ENCODE assay signal across 8 cellular contexts in genomic region chr18:3177902-3178687, GRCh38. TPM values are rescaled to one million over a fixed set of nuclear protein-coding genes. Genes with fewer than 3 reads are reported as not detected.
DNase-seq lines count a peak whose midpoint lies in the region; ATAC-seq, FAIRE-seq and TF ChIP-seq lines count a peak whose summit lies in the region.

No MANE protein-coding gene starts in this region.

- in situ Hi-C loops in GM13976 (cut with MboI; ENCODE audit: low sequenced_read_pairs, unreplicated experiment) (no loop called here), GM12878 (cut with MboI) (no loop called here)

- no peaks in the 10 kb centered on the region for H4K20me1 ChIP-seq in GM12878 (ENCODE audit: control insufficient read depth, insufficient read depth)
- no peaks in the 10 kb centered on the region for H4K20me1 ChIP-seq in H9 (ENCODE audit: control insufficient read depth, insufficient read depth, insufficient read length)

- TF ChIP-seq CTCF in GM13976 (IDR thresholded peaks at IDR 0.05; ENCODE audit: borderline replicate concordance, control extremely low read depth, extremely low read depth, insufficient read depth, missing control alignments) (no peak), GM12878 (IDR thresholded peaks at IDR 0.05 in 2 of 3, conservative IDR thresholded peaks at IDR 0.05 in 1 of 3; ENCODE audit: control insufficient read depth in 2 of 3, extremely low read depth in 1 of 3, insufficient read depth in 1 of 3, low read depth in 3 of 3, low read length in 3 of 3) (no peak), neutrophil (IDR thresholded peaks at IDR 0.05) (no peak), H9 (conservative IDR thresholded peaks at IDR 0.05) (no peak), MCF 10A (IDR thresholded peaks at IDR 0.05; ENCODE audit: unreplicated experiment) (no peak)

- H3K36me3 Mint-ChIP-seq in IgD-negative memory B cell (peaks cover under 1% of the 10 kb centered on the region), H9 (ENCODE audit: insufficient read depth in 1 of 3, low read depth in 3 of 3) (no peaks in the 10 kb centered on the region), MCF 10A (ENCODE audit: insufficient read depth, unreplicated experiment) (no peaks in the 10 kb centered on the region)

- RAD21 ChIA-PET in GM12878 (lab: Charles Lee; ENCODE audit: unreplicated experiment) = interaction anchor here (0.9 to 3.1 kb wide), 7 partner anchors 15 to 73 kb away, joined by 3 to 22 read pairs (median 7); partner anchors contain the start of gene MYL12A

- no peak overlapping the region for H4K91ac ChIP-seq in H9 (ENCODE audit: insufficient read length, low read depth, low read length)

- peak; percentile 78 for DNase-seq in GM13976 (ENCODE audit: low spot score)
- DNase-seq in GM12878 (ENCODE audit: low read depth, low spot score) = peak; percentile 98
- no peak for DNase-seq in COR-L47 (lab: John Stamatoyannopoulos, UW)
- DNase-seq in H9 = no peak
- DNase-seq in MCF 10A (ENCODE audit: unreplicated experiment) = no peak

- H3K9me3 ChIP-seq in GM12878 (replicated peaks; ENCODE audit: control insufficient read depth, insufficient read depth, low read length) = no peaks in the 10 kb centered on the region
- H3K9me3 ChIP-seq in neutrophil = no peaks in the 10 kb centered on the region
- no peaks in the 10 kb centered on the region for H3K9me3 ChIP-seq in H9 (ENCODE audit: control insufficient read depth, low read depth, low read length)

- H3K56ac ChIP-seq in H9 (ENCODE audit: insufficient read length, low read depth, low read length) = no peak overlapping the region

- H3K4me1 Mint-ChIP-seq in IgD-negative memory B cell (peaks cover 17 to 19% (median 17%) of the 10 kb centered on the region in 3 donors), H9 (peaks cover 14 to 19% of the 10 kb centered on the region in 2 experiments), MCF 10A (ENCODE audit: insufficient read depth, unreplicated experiment) (no peaks in the 10 kb centered on the region)

- H3K23ac ChIP-seq in H9 (ENCODE audit: insufficient read length, low read depth, low read length) = no peak overlapping the region

- peaks cover 50% of the 10 kb centered on the region for H3K4me1 ChIP-seq in GM12878 (ENCODE audit: control insufficient read depth, insufficient read depth, low read length)
- H3K4me1 ChIP-seq in neutrophil (ENCODE audit: control insufficient read depth in 1 of 2, insufficient read depth in 1 of 2, low read depth in 1 of 2, low read length in 1 of 2) = peaks cover 10 to 12% of the 10 kb centered on the region in 2 experiments
- H3K4me1 ChIP-seq in H9 (ENCODE audit: insufficient read depth, low read length) = no peaks in the 10 kb centered on the region; the same call in 1 of the 2 replicates

- H3K79me2 ChIP-seq in GM12878 (ENCODE audit: control insufficient read depth, insufficient read depth, low read length) (no peaks in the 10 kb centered on the region), H9 (ENCODE audit: insufficient read depth, low read length) (no peaks in the 10 kb centered on the region)

- 0 out of 2 replicates have a peak overlapping the region, but pooled peaks have one; percentile 6 for H3K4me3 ChIP-seq in GM12878
- peak overlapping the region; percentile 18 to 32 for H3K4me3 ChIP-seq in neutrophil (ENCODE audit: low read depth in 1 of 2, low read length in 1 of 2)

- H4K5ac ChIP-seq in H9 (ENCODE audit: insufficient read length, low read depth, low read length) = no peak overlapping the region

- ATAC-seq in GM21526 (IDR thresholded peaks at IDR 0.05; ENCODE audit: low FRiP score, unreplicated experiment) (peak; percentile 73), GM12878 (peak; percentile 91)

- H3K27ac ChIP-seq in GM12878 (ENCODE audit: control insufficient read depth, insufficient read depth) (peak overlapping the region; percentile 97), neutrophil (peak overlapping the region; percentile 89), H9 (ENCODE audit: insufficient read length, low read depth, low read length) (no peak overlapping the region)

- H2BK5ac ChIP-seq in H9 (ENCODE audit: insufficient read length, low read length) = no peak overlapping the region

- H2BK12ac ChIP-seq in H9 (ENCODE audit: insufficient read length, low read depth, low read length) = no peak overlapping the region

- TF ChIP-seq POLR2A in GM12878 (IDR thresholded peaks at IDR 0.05; ENCODE audit: low read depth, low read length) = peak; percentile 78

- H3K9me3 Mint-ChIP-seq in IgD-negative memory B cell (no peaks in the 10 kb centered on the region), H9 (no peaks in the 10 kb centered on the region; a peak in 1 of 5 replicates), MCF 10A (ENCODE audit: unreplicated experiment) (no peaks in the 10 kb centered on the region)

- H3K27me3 ChIP-seq in GM12878 (replicated peaks in 1 of 2; ENCODE audit: control insufficient read depth in 2 of 2, insufficient read depth in 2 of 2, low read length in 1 of 2) = no peaks in the 10 kb centered on the region
- no peaks in the 10 kb centered on the region for H3K27me3 ChIP-seq in neutrophil
- H3K27me3 ChIP-seq in H9 (ENCODE audit: insufficient read depth, low read length) = no peaks in the 10 kb centered on the region

- SMC1A ChIA-PET in GM12878 (lab: Charles Lee; ENCODE audit: uncharacterized antibody, unreplicated experiment) = interaction anchor here (1.1 to 6.2 kb wide), 16 partner anchors 11 to 218 kb away, joined by 3 to 70 read pairs (median 6); partner anchors contain the start of gene MYL12A

- H3K27me3 Mint-ChIP-seq in IgD-negative memory B cell (no peaks in the 10 kb centered on the region), H9 (ENCODE audit: low read depth) (no peaks in the 10 kb centered on the region), MCF 10A (ENCODE audit: insufficient read depth, unreplicated experiment) (no peaks in the 10 kb centered on the region)

- H3K14ac ChIP-seq in H9 (ENCODE audit: insufficient read depth, low read length) = no peak overlapping the region

- H2BK20ac ChIP-seq in H9 (ENCODE audit: low read depth, low read length, poor library complexity, severe bottlenecking) = no peak overlapping the region

- H3K4me2 ChIP-seq in GM12878 (ENCODE audit: control insufficient read depth, insufficient read depth) (peak overlapping the region; percentile 73), H9 (ENCODE audit: insufficient read depth, insufficient read length, low read length) (no peak overlapping the region)

- H3K18ac ChIP-seq in H9 (ENCODE audit: insufficient read length, low read depth, low read length) = no peak overlapping the region

- H2AK5ac ChIP-seq in H9 (ENCODE audit: insufficient read length, low read length) = no peak overlapping the region

- CTCF ChIA-PET in GM12878 (lab: Yijun Ruan, JAX) (interaction anchor here (0.7 to 6.9 kb wide), 10 partner anchors 9 to 216 kb away, joined by 3 to 59 read pairs (median 4); partner anchors contain the start of gene MYL12A), MCF 10A (lab: Yijun Ruan, JAX) (interaction anchor here (1.1 to 1.2 kb wide), 3 partner anchors 27 to 489 kb away, joined by 3 to 4 read pairs (median 4); no protein-coding TSS in a partner anchor)

- peak overlapping the region; percentile 59 to 97 (median 88) for H3K27ac Mint-ChIP-seq in IgD-negative memory B cell
- H3K27ac Mint-ChIP-seq in H9 = no peak overlapping the region
- no peak overlapping the region for H3K27ac Mint-ChIP-seq in MCF 10A (ENCODE audit: low read depth, unreplicated experiment)

- peak; percentile 100 for TF ChIP-seq EP300 in GM12878 (IDR thresholded peaks at IDR 0.05; ENCODE audit: borderline replicate concordance in 1 of 2, control insufficient read depth in 1 of 2, low read depth in 2 of 2, low read length in 2 of 2)

- no peaks in the 10 kb centered on the region for H3K23me2 ChIP-seq in H9 (ENCODE audit: insufficient read length, low read depth, low read length, poor library complexity, severe bottlenecking)

- H3K4ac ChIP-seq in H9 (ENCODE audit: low read depth, low read length) = no peak overlapping the region

- H4K8ac ChIP-seq in H9 (replicated peaks; ENCODE audit: insufficient read length, low read depth, low read length) = no peak overlapping the region

- no peak overlapping the region for H2BK120ac ChIP-seq in H9 (ENCODE audit: low read depth, low read length, poor library complexity, severe bottlenecking)

- peak; percentile 95 for FAIRE-seq in GM12878 (lab: Jason Lieb, UNC)

- no peak overlapping the region for H3T11ph ChIP-seq in H9 (ENCODE audit: low read length)

- H3K36me3 ChIP-seq in GM12878 (ENCODE audit: control insufficient read depth in 2 of 2, insufficient read depth in 2 of 2, low read length in 1 of 2) (no peaks in the 10 kb centered on the region), neutrophil (no peaks in the 10 kb centered on the region)

- intact Hi-C loops in GM12878 (cut with micrococcal nuclease; ENCODE audit: unreplicated experiment) = loop anchor here (1.0 to 10.0 kb wide), 4 partner anchors 25 to 489 kb away; partner anchors contain the start of gene MYL12A
- intact Hi-C loops in MCF 10A (cut with micrococcal nuclease) = no loop called here

- WGBS in GM12878 (ENCODE audit: insufficient coverage, insufficient replicate concordance, low lambda C conversion rate, missing lambda C conversion rate) = 14% methylated on average over 15 of the region's 15 CpGs
- 92% methylated on average over 2 of the region's 15 CpGs for WGBS in H9 (ENCODE audit: extremely low coverage, insufficient read length, low lambda C conversion rate)

- no peak overlapping the region for H2BK15ac ChIP-seq in H9 (ENCODE audit: low read depth, low read length)

- H3K4me3 Mint-ChIP-seq in IgD-negative memory B cell (peak overlapping the region; percentile 21 to 88 (median 76)), H9 (no peak overlapping the region), MCF 10A (ENCODE audit: unreplicated experiment) (no peak overlapping the region)

- peak overlapping the region; percentile 48 for H3K9ac ChIP-seq in GM12878 (ENCODE audit: control insufficient read depth, insufficient read depth, low read length)
- no peak overlapping the region for H3K9ac ChIP-seq in H9 (ENCODE audit: extremely low read depth, insufficient read length, low read length)

- H2AFZ ChIP-seq in GM12878 (ENCODE audit: control insufficient read depth, low read depth, low read length) (peak overlapping the region; percentile 43), H9 (ENCODE audit: low read length) (no peak overlapping the region)

- TF ChIP-seq RAD21 in GM12878 (IDR thresholded peaks at IDR 0.05; ENCODE audit: insufficient read depth, low read depth, low read length) = no peak

- no peaks in the 10 kb centered on the region for H3K79me1 ChIP-seq in H9 (ENCODE audit: insufficient read depth, low read depth, low read length, poor library complexity, severe bottlenecking)

- BruUV-seq in GM12878 (replicated peaks; lab: Mats Ljungman, UMichigan) (TSS peak; percentile 96), MCF 10A (replicated peaks; lab: Mats Ljungman, UMichigan) (no TSS peak)

- POLR2A ChIA-PET in GM12878 (lab: Charles Lee) (interaction anchor here (0.8 to 2.3 kb wide), 9 partner anchors 22 to 210 kb away, joined by 3 to 10 read pairs (median 3); no protein-coding TSS in a partner anchor), MCF 10A (lab: Yijun Ruan, JAX) (no interaction called here)

RNA-seq across cellular contexts. Expression of gene MYOM1, which starts 41.7 kb away (rescaled TPM):
- 2.4 TPM for polyA plus RNA-seq in IgD-negative memory B cell
- 24.7 and 31.7 TPM in 2 replicates for total RNA-seq in GM12878 (2013; cell fraction: nucleolus; rRNA removed)
- total RNA-seq in GM12878 (2014; rRNA removed) = 0.49 and 0.62 TPM in 2 replicates
- 0.55 and 0.76 TPM in 2 replicates for total RNA-seq in GM12878 (2014; rRNA removed; fragmentation: Illumina TruSeq; extraction: Trizol)
- 1.0 and 1.1 TPM in 2 replicates for total RNA-seq in GM12878 (2021)
- polyA plus RNA-seq in GM12878 (2011; ENCODE audit: low read depth) = 0.80 TPM
- polyA plus RNA-seq in GM12878 (2011; rRNA removed) = 0.27 and 0.53 TPM in 2 replicates
- polyA plus RNA-seq in GM12878 (2011; cell fraction: cytosol; rRNA removed) = 0.40 and 0.43 TPM in 2 replicates
- 0.56 and 2.3 TPM in 2 replicates for polyA plus RNA-seq in GM12878 (2011; cell fraction: nucleus; rRNA removed)
- 1.5 TPM in 2 replicates for polyA plus RNA-seq in GM12878 (2012)
- polyA plus RNA-seq in GM12878 (2014; fragmentation: Illumina TruSeq; extraction: Trizol) = 0.43 and 0.54 TPM in 2 replicates
- under 1 TPM; 0.06 to 0.11 TPM for polyA plus RNA-seq in GM12878 (2014; fragmentation: Nextera tagmentation; extraction: Ambion mirVana)
- 0.60 and 1.4 TPM in 2 replicates for polyA plus RNA-seq in GM12878 (2014; rRNA removed)
- under 1 TPM; 0.51 to 0.62 TPM for polyA plus RNA-seq in GM12878 (2016; fragmentation: Nextera tagmentation; extraction: Ambion mirVana)
- 0.37 and 0.88 TPM in 2 replicates for polyA minus RNA-seq in GM12878 (2011; rRNA and poly(A)+ RNA removed)
- polyA minus RNA-seq in GM12878 (2011; cell fraction: cytosol; rRNA and poly(A)+ RNA removed) = 0.21 TPM in 1 of 2 replicates, not detected in the other
- polyA minus RNA-seq in GM12878 (2011; cell fraction: nucleus; rRNA and poly(A)+ RNA removed) = 0.57 and 0.85 TPM in 2 replicates
- 0.17 and 0.20 TPM in 2 replicates for total RNA-seq in H9 (2021)
- 0.21 and 0.88 TPM in 2 replicates for total RNA-seq in MCF 10A (2022)

Comparison
In these comparisons a context has a peak if more than half of its experiments do, and no peak if none do; other contexts are left out.
1. DNase-seq: peak in GM13976 (single experiment) and GM12878 (single experiment); none in COR-L47 (single experiment), H9 (single experiment) and MCF 10A (single experiment).
2. H3K27ac Mint-ChIP-seq: peak in IgD-negative memory B cell (3 of 3); none in H9 (0 of 3) and MCF 10A (single experiment).
3. H3K4me3 Mint-ChIP-seq: peak in IgD-negative memory B cell (4 of 4); none in H9 (0 of 2) and MCF 10A (single experiment).